In the genomic region with DNA sequence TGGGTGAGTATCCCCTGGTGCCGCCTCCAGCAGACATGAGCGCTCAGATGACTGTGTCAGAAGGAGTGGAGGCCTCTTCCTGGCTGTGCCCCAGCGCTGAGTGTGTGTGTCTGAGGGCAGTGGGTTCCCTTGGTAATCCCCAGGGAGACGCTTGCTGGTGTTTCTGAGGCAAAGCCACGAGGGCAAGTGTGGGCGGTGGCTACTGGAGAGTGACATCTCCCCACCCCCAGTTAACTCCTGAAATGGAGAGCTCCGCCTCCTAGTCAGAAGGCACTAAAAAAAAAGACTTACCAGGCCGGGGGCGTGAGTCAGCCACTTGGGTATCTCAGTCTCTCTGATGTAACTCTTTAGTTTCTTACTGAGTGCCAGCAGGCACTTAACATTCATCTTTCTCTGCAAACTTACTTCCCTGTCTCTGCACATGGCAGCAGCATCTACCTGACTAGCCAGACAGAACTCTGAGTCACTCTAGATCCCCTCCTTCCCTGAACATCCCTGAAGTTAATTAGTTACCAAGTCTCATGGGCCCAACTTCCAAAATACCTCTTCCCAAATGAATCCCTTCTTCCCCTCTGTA, we compare ENCODE assay signal across 8 cellular contexts. TPM values are rescaled to one million over a fixed set of nuclear protein-coding genes. Genes with fewer than 3 reads are reported as not detected.
DNase-seq lines count a peak whose midpoint lies in the region; ATAC-seq, FAIRE-seq and TF ChIP-seq lines count a peak whose summit lies in the region.

No MANE protein-coding gene starts in this region.

- in situ Hi-C loops in ACHN (cut with HindIII; ENCODE audit: low pct_ligation_motif_present, low pct_unique_long_range_greater_than_20kb, low sequenced_read_pairs): no loop called here

- H3K79me2 ChIP-seq in OCI-LY1 (ENCODE audit: insufficient read depth, low read length): no peaks in the 10 kb centered on the region

- peak overlapping the region; percentile 19; the same call in 1 of the 2 replicates for H3K9ac ChIP-seq in OCI-LY1 (ENCODE audit: low read length)

- peak; percentile 82 for FAIRE-seq in pancreas (lab: Jason Lieb, UNC)

- no peaks in the 10 kb centered on the region for H3K9me2 ChIP-seq in OCI-LY1 (ENCODE audit: low read depth, low read length)

- peak in 1 of 4 donors; percentile 2 for TF ChIP-seq EP300 in upper lobe of left lung (IDR thresholded peaks at IDR 0.05)

- H3K27me3 ChIP-seq in OCI-LY1 (ENCODE audit: insufficient read depth, low read length) (no peaks in the 10 kb centered on the region), pancreas (no peaks in the 10 kb centered on the region), upper lobe of left lung (no peaks in the 10 kb centered on the region)

- no peak overlapping the region for H3K4me3 ChIP-seq in OCI-LY1 (ENCODE audit: low read depth, low read length, poor library complexity, severe bottlenecking)
- H3K4me3 ChIP-seq in pancreas: no peak overlapping the region
- H3K4me3 ChIP-seq in upper lobe of left lung: no peak overlapping the region

- H3K4me2 ChIP-seq in OCI-LY1 (ENCODE audit: low read length): no peak overlapping the region; the same call in 1 of the 2 replicates

- H3K27ac ChIP-seq in OCI-LY1 (ENCODE audit: low read depth, low read length, poor library complexity, severe bottlenecking) (peak overlapping the region; percentile 46), pancreas (peak overlapping the region in 1 of 4 donors; percentile 4), upper lobe of left lung (peak overlapping the region; percentile 41 to 73 (median 72))

- ATAC-seq in GM18873 (IDR thresholded peaks at IDR 0.05; ENCODE audit: low FRiP score, unreplicated experiment): peak; percentile 91
- peak; percentile 90 for ATAC-seq in HG03064 (IDR thresholded peaks at IDR 0.05; ENCODE audit: low read depth, unreplicated experiment)
- peak in 3 of 4 donors; percentile 60 to 81 (median 79) for ATAC-seq in pancreas
- ATAC-seq in upper lobe of left lung (ENCODE audit: low FRiP score in 2 of 2): peak; percentile 81 to 86

- DNase-seq in ACHN (peak; percentile 97), fibroblast of peridontal ligament (ENCODE audit: extremely low read depth) (peak; percentile 96), pancreas (peak in 1 of 6 donors; percentile 54), upper lobe of left lung (peak in 1 of 2 donors; percentile 96)
- peak; percentile 55 for DNase-seq in activated T-cell treated with anti-CD3 and anti-CD28 coated beads, Interleukin-2, amount 50 U/mL, for 1 hour

- H3K4me1 ChIP-seq in OCI-LY1 (ENCODE audit: insufficient read depth, low read length, severe bottlenecking) (peaks cover 19% of the 10 kb centered on the region), pancreas (no peaks in the 10 kb centered on the region), upper lobe of left lung (peaks cover 16 to 25% (median 18%) of the 10 kb centered on the region in 4 donors)

- peak in 1 of 4 donors; percentile 22 for TF ChIP-seq POLR2A in upper lobe of left lung (IDR thresholded peaks at IDR 0.05)

- no peak for TF ChIP-seq CTCF in OCI-LY1 (IDR thresholded peaks at IDR 0.05; ENCODE audit: low read length)
- TF ChIP-seq CTCF in pancreas (IDR thresholded peaks at IDR 0.05): no peak
- no peak for TF ChIP-seq CTCF in upper lobe of left lung (IDR thresholded peaks at IDR 0.05)

- no peaks in the 10 kb centered on the region for H4K20me1 ChIP-seq in OCI-LY1 (ENCODE audit: insufficient read depth, low read length)

- H3F3A ChIP-seq in OCI-LY1 (ENCODE audit: insufficient read depth, low read length): no peaks in the 10 kb centered on the region

- 64 to 68% methylated on average over 9 of the region's 9 CpGs for WGBS in pancreas, 2 donors
- WGBS in upper lobe of left lung, 2 donors: 18 to 28% methylated on average over 6 to 9 of the region's 9 CpGs

- no peak overlapping the region for H2AFZ ChIP-seq in OCI-LY1 (ENCODE audit: low read length)

- H3K9me3 ChIP-seq in OCI-LY1 (ENCODE audit: low read length) (no peaks in the 10 kb centered on the region), pancreas (no peaks in the 10 kb centered on the region), upper lobe of left lung (no peaks in the 10 kb centered on the region)

- H3K36me3 ChIP-seq in OCI-LY1 (ENCODE audit: insufficient read depth, low read length): peaks cover 91% of the 10 kb centered on the region
- H3K36me3 ChIP-seq in pancreas: peaks cover 0 to 6% (median 0%) of the 10 kb centered on the region in 3 donors
- peaks cover 38 to 100% (median 85%) of the 10 kb centered on the region in 4 donors for H3K36me3 ChIP-seq in upper lobe of left lung

- intact Hi-C loops in pancreas (cut with DNase I): no loop called here

RNA-seq across cellular contexts. Expression of a gene that starts 19.3 kb away (rescaled TPM):
- 1 to 10 TPM in 1 of 6 donors, under 1 TPM in 1, not detected in 4; 0.66 to 3.1 TPM for total RNA-seq in pancreas
- under 1 TPM; 0.12 to 0.34 TPM for polyA plus RNA-seq in pancreas
- total RNA-seq in upper lobe of left lung: 1 to 10 TPM in 4 of 6 donors, not detected in 2; 2.2 to 5.5 (median 4.0) TPM

RNA-seq across cellular contexts. Expression of a gene that starts 26.1 kb away (rescaled TPM):
- total RNA-seq in pancreas (10 to 100 TPM in 1 of 6 donors, under 1 TPM in 2, not detected in 3; 0.38 to 10.2 (median 0.92) TPM), upper lobe of left lung (10 to 100 TPM in 4 of 6 donors, 1 to 10 TPM in 1, not detected in 1; 1.8 to 17.9 (median 12.0) TPM)
- polyA plus RNA-seq in pancreas: 1 to 10 TPM in 1 of 2 donors, under 1 TPM in 1; 0.82 to 1.6 TPM

RNA-seq across cellular contexts. Expression of a gene that starts 38.8 kb away (rescaled TPM):
- total RNA-seq in pancreas (10 to 100 TPM in 3 of 6 donors, 1 to 10 TPM in 3; 5.4 to 18.0 (median 10.8) TPM), upper lobe of left lung (100 to 1,000 TPM in 1 of 6 donors, 10 to 100 TPM in 5; 38.3 to 152 (median 61.5) TPM)
- polyA plus RNA-seq in pancreas: 10 to 100 TPM in 1 of 2 donors, 1 to 10 TPM in 1; 6.9 to 11.8 TPM
